Comparison of ENCODE assay signal across 8 cellular contexts in genomic region chr4:6909113-6909969, GRCh38. TPM values are rescaled to one million over a fixed set of nuclear protein-coding genes. Genes with fewer than 3 reads are reported as not detected.
DNase-seq lines count a peak whose midpoint lies in the region; ATAC-seq and TF ChIP-seq lines count a peak whose summit lies in the region.

A gene with protein sequence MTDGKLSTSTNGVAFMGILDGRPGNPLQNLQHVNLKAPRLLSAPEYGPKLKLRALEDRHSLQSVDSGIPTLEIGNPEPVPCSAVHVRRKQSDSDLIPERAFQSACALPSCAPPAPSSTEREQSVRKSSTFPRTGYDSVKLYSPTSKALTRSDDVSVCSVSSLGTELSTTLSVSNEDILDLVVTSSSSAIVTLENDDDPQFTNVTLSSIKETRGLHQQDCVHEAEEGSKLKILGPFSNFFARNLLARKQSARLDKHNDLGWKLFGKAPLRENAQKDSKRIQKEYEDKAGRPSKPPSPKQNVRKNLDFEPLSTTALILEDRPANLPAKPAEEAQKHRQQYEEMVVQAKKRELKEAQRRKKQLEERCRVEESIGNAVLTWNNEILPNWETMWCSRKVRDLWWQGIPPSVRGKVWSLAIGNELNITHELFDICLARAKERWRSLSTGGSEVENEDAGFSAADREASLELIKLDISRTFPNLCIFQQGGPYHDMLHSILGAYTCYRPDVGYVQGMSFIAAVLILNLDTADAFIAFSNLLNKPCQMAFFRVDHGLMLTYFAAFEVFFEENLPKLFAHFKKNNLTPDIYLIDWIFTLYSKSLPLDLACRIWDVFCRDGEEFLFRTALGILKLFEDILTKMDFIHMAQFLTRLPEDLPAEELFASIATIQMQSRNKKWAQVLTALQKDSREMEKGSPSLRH (plus strand): TSS chr4:6909826. CDS start chr4:6923390, 13,564 bp downstream.

- TF ChIP-seq POLR2A in lower leg skin (IDR thresholded peaks at IDR 0.05), result no peak

- intact Hi-C loops in lower leg skin (cut with DNase I; ENCODE audit: low total_unique reads), result loop anchor here (10.0 kb wide), 1 partner anchor 165 kb away; no protein-coding TSS in a partner anchor

- WGBS in lower leg skin, 2 donors, result 0 to 1% methylated on average over 15 to 18 of the region's 108 CpGs

- TF ChIP-seq CTCF in lower leg skin (IDR thresholded peaks at IDR 0.05), result no peak

- ATAC-seq in GM19035 (IDR thresholded peaks at IDR 0.05; ENCODE audit: unreplicated experiment) (peak; percentile 88), HG03342 (IDR thresholded peaks at IDR 0.05; ENCODE audit: unreplicated experiment) (peak; percentile 86)

- H3K4me3 ChIP-seq in lower leg skin (ENCODE audit: low read depth, poor library complexity, severe bottlenecking), result peak within 1 kb of the TSS; percentile 53

- peak; percentile 60 to 72 for DNase-seq in AML-193 (lab: John Stamatoyannopoulos, UW)
- DNase-seq in NCI-H510A (lab: John Stamatoyannopoulos, UW), result peak; percentile 52
- peak; percentile 81 to 85 for DNase-seq in activated CD4-positive, alpha-beta T cell treated with anti-CD3 and anti-CD28 coated beads, Interleukin-2, amount 50 U/mL, for 4 hours
- peak; percentile 55 to 89 for DNase-seq in dermis microvascular lymphatic vessel endothelial cell (ENCODE audit: low read depth in 2 of 2)
- DNase-seq in lower leg skin (ENCODE audit: low spot score in 2 of 2), result peak; percentile 83 to 97
- peak; percentile 81 to 83 for DNase-seq in stimulated activated CD4-positive, alpha-beta T cell treated with anti-CD3 and anti-CD28 coated beads, Interleukin-4, amount 100 ng/mL, for 48 hours (ENCODE audit: low read depth in 2 of 2)

RNA-seq across cellular contexts. Expression of the gene that starts here (rescaled TPM):
- total RNA-seq in dermis microvascular lymphatic vessel endothelial cell, result 17.1 and 20.6 TPM in 2 replicates
- total RNA-seq in lower leg skin, result 100 to 1,000 TPM in 1 of 4 donors, 10 to 100 TPM in 3; 54.7 to 101 (median 73.3) TPM

Comparison
In these comparisons a context has a peak if more than half of its experiments do, and no peak if none do; other contexts are left out.
1. Peak in every context shown above with its lines: DNase-seq, ATAC-seq and H3K4me3 ChIP-seq.